2 cellular contexts compared by ENCODE assay signal in genomic region chr20:63587256-63587655, GRCh38.
TF ChIP-seq lines count a peak whose summit lies in the region.

No MANE protein-coding gene starts in this region.

TF ChIP-seq in WTC11, 78 proteins besides CTCF, POLR2A, EP300 and RAD21 (continues in another document):
- TF ChIP-seq STAT6 (CRISPR knock-in tag; conservative IDR thresholded peaks at IDR 0.05; ENCODE audit: low read depth) = no peak
- TF ChIP-seq ARID4B (CRISPR knock-in tag; IDR thresholded peaks at IDR 0.05; ENCODE audit: borderline replicate concordance) = no peak
- TF ChIP-seq EMX1 (CRISPR knock-in tag; IDR thresholded peaks at IDR 0.05) = no peak
- no peak for TF ChIP-seq ZMAT4 (CRISPR knock-in tag; IDR thresholded peaks at IDR 0.05)
- TF ChIP-seq RORB (CRISPR knock-in tag; IDR thresholded peaks at IDR 0.05) = no peak
- TF ChIP-seq PRDM15 (CRISPR knock-in tag; IDR thresholded peaks at IDR 0.05) = no peak
- TF ChIP-seq AR (CRISPR knock-in tag; IDR thresholded peaks at IDR 0.05) = no peak

TF ChIP-seq in HepG2, 621 proteins besides CTCF, POLR2A, EP300 and RAD21:
- TF ChIP-seq RBM22 (optimal IDR thresholded peaks at IDR 0.05; ENCODE audit: low read length) (peak; percentile 57), HDAC6 (IDR thresholded peaks at IDR 0.05; ENCODE audit: low read depth, low read length) (no peak), ZNF207 (IDR thresholded peaks at IDR 0.05; ENCODE audit: borderline replicate concordance) (no peak), ZNF333 (CRISPR knock-in tag; IDR thresholded peaks at IDR 0.05; ENCODE audit: borderline replicate concordance) (no peak), STAG1 (CRISPR knock-in tag; IDR thresholded peaks at IDR 0.05) (no peak), ZNF329 (CRISPR knock-in tag; IDR thresholded peaks at IDR 0.05; ENCODE audit: low read depth) (no peak)
